In the genomic region with DNA sequence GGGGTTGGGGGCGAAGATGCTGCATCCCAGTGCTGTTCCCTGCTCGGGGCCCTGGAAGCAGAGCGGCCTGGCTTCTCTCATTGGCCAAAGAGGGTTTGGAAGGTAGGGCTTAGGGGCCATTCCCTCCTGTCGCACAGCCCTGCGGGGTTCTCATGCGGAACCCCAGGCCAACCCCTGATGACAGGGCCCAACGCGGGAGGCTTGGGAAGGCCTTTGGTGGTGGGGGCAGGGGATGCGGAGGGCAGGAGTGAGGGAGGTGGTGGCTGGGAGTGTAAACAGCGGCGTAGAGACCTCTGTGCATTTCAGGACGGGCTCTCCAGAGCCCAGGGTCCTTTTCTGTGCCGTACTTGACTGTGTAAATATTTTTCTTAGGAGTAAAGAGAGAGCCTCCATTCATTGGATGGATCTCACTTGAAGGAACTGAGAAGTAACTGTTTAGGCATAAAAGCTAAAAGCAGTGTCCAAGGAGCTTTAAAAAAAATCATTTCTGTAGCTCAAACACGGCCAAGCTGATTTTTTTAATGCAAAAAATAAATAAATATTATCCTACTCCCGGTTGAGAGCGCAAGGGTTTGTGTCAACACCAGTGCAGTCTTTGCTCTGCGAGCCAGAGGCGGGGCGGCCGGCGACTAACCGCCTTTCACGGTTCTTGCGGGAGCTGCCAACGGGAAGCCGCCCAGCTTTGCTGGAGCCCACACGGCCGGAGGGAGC, we compare ENCODE assay signal across 1 cellular context.
TF ChIP-seq lines count a peak whose summit lies in the region.

No MANE protein-coding gene starts in this region.

TF ChIP-seq in HepG2, 621 proteins besides CTCF, POLR2A, EP300 and RAD21 (continued from another document and continues in another):
- TF ChIP-seq, protein P1, sequence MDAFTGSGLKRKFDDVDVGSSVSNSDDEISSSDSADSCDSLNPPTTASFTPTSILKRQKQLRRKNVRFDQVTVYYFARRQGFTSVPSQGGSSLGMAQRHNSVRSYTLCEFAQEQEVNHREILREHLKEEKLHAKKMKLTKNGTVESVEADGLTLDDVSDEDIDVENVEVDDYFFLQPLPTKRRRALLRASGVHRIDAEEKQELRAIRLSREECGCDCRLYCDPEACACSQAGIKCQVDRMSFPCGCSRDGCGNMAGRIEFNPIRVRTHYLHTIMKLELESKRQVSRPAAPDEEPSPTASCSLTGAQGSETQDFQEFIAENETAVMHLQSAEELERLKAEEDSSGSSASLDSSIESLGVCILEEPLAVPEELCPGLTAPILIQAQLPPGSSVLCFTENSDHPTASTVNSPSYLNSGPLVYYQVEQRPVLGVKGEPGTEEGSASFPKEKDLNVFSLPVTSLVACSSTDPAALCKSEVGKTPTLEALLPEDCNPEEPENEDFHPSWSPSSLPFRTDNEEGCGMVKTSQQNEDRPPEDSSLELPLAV (CRISPR knock-in tag; conservative IDR thresholded peaks at IDR 0.05; ENCODE audit: low read depth), result no peak
- peak; percentile 27; the same call in 1 of the 2 replicates for TF ChIP-seq HDAC1 (CRISPR knock-in tag; IDR thresholded peaks at IDR 0.05)
- TF ChIP-seq ZNF543 (CRISPR knock-in tag; IDR thresholded peaks at IDR 0.05), result no peak
- TF ChIP-seq DMAP1 (CRISPR knock-in tag; IDR thresholded peaks at IDR 0.05), result no peak
- TF ChIP-seq ZNF549 (CRISPR knock-in tag; IDR thresholded peaks at IDR 0.05), result no peak
- TF ChIP-seq ZNF333 (CRISPR knock-in tag; IDR thresholded peaks at IDR 0.05; ENCODE audit: borderline replicate concordance), result no peak
- no peak for TF ChIP-seq STAT5B (CRISPR knock-in tag; IDR thresholded peaks at IDR 0.05)
- peak; percentile 41 for TF ChIP-seq HDAC2 (CRISPR knock-in tag; IDR thresholded peaks at IDR 0.05)
- no peak for TF ChIP-seq ATM (IDR thresholded peaks at IDR 0.05; ENCODE audit: borderline replicate concordance)
- TF ChIP-seq HOXA3 (CRISPR knock-in tag; IDR thresholded peaks at IDR 0.05), result peak; percentile 59
- TF ChIP-seq ZFP36L1 (CRISPR knock-in tag; IDR thresholded peaks at IDR 0.05), result no peak
- TF ChIP-seq ZNF3 (CRISPR knock-in tag; IDR thresholded peaks at IDR 0.05), result no peak
- 0 out of 2 replicates have a peak, but pooled peaks have one; percentile 9 for TF ChIP-seq FOSL1 (CRISPR knock-in tag; IDR thresholded peaks at IDR 0.05; ENCODE audit: borderline replicate concordance)
- TF ChIP-seq, protein P2, sequence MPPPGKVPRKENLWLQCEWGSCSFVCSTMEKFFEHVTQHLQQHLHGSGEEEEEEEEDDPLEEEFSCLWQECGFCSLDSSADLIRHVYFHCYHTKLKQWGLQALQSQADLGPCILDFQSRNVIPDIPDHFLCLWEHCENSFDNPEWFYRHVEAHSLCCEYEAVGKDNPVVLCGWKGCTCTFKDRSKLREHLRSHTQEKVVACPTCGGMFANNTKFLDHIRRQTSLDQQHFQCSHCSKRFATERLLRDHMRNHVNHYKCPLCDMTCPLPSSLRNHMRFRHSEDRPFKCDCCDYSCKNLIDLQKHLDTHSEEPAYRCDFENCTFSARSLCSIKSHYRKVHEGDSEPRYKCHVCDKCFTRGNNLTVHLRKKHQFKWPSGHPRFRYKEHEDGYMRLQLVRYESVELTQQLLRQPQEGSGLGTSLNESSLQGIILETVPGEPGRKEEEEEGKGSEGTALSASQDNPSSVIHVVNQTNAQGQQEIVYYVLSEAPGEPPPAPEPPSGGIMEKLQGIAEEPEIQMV (CRISPR knock-in tag; IDR thresholded peaks at IDR 0.05; ENCODE audit: low read depth), result no peak
- TF ChIP-seq JDP2 (CRISPR knock-in tag; IDR thresholded peaks at IDR 0.05; ENCODE audit: borderline replicate concordance), result no peak
- no peak for TF ChIP-seq ZNF326 (CRISPR knock-in tag; IDR thresholded peaks at IDR 0.05; ENCODE audit: borderline replicate concordance)
- TF ChIP-seq ZNF777 (CRISPR knock-in tag; IDR thresholded peaks at IDR 0.05), result no peak
- TF ChIP-seq ZNF513 (CRISPR knock-in tag; conservative IDR thresholded peaks at IDR 0.05), result no peak
- no peak for TF ChIP-seq ZNF615 (CRISPR knock-in tag; IDR thresholded peaks at IDR 0.05; ENCODE audit: borderline replicate concordance)
- TF ChIP-seq TEAD2 (CRISPR knock-in tag; IDR thresholded peaks at IDR 0.05), result no peak
- peak; percentile 80 for TF ChIP-seq ZNF605 (CRISPR knock-in tag; IDR thresholded peaks at IDR 0.05)
- TF ChIP-seq PHB2 (IDR thresholded peaks at IDR 0.05; ENCODE audit: partially characterized antibody), result no peak
- peak; percentile 22 for TF ChIP-seq ELF3 (CRISPR knock-in tag; IDR thresholded peaks at IDR 0.05)
- TF ChIP-seq HMGA1 (CRISPR knock-in tag; conservative IDR thresholded peaks at IDR 0.05), result no peak
- TF ChIP-seq SIN3B (IDR thresholded peaks at IDR 0.05; ENCODE audit: low read length), result no peak
- no peak for TF ChIP-seq ZNF10 (CRISPR knock-in tag; IDR thresholded peaks at IDR 0.05; ENCODE audit: borderline replicate concordance, low read depth)
- TF ChIP-seq ZSCAN9 (CRISPR knock-in tag; IDR thresholded peaks at IDR 0.05; ENCODE audit: borderline replicate concordance), result no peak
- TF ChIP-seq, protein P3, sequence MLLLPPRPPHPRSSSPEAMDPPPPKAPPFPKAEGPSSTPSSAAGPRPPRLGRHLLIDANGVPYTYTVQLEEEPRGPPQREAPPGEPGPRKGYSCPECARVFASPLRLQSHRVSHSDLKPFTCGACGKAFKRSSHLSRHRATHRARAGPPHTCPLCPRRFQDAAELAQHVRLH (CRISPR knock-in tag; IDR thresholded peaks at IDR 0.05; ENCODE audit: borderline replicate concordance, low read depth), result peak; percentile 62; the same call in 1 of the 2 replicates
- no peak for TF ChIP-seq ETV5 (CRISPR knock-in tag; IDR thresholded peaks at IDR 0.05; ENCODE audit: borderline replicate concordance)
- TF ChIP-seq BRD4 (CRISPR knock-in tag; IDR thresholded peaks at IDR 0.05), result peak; percentile 21; the same call in 1 of the 2 replicates
- TF ChIP-seq, protein P4, sequence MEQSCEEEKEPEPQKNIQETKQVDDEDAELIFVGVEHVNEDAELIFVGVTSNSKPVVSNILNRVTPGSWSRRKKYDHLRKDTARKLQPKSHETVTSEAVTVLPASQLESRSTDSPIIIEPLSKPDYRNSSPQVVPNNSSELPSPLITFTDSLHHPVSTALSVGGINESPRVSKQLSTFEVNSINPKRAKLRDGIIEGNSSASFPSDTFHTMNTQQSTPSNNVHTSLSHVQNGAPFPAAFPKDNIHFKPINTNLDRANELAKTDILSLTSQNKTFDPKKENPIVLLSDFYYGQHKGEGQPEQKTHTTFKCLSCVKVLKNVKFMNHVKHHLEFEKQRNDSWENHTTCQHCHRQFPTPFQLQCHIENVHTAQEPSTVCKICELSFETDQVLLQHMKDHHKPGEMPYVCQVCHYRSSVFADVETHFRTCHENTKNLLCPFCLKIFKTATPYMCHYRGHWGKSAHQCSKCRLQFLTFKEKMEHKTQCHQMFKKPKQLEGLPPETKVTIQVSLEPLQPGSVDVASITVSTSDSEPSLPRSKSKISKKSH (CRISPR knock-in tag; IDR thresholded peaks at IDR 0.05; ENCODE audit: borderline replicate concordance), result peak; percentile 34; the same call in 1 of the 2 replicates
- 0 out of 2 replicates have a peak, but pooled peaks have one; percentile 9 for TF ChIP-seq AKAP8 (CRISPR knock-in tag; IDR thresholded peaks at IDR 0.05)
- TF ChIP-seq FLYWCH1 (CRISPR knock-in tag; IDR thresholded peaks at IDR 0.05), result no peak
- no peak for TF ChIP-seq TOE1 (CRISPR knock-in tag; IDR thresholded peaks at IDR 0.05)
- TF ChIP-seq PHF5A (CRISPR knock-in tag; IDR thresholded peaks at IDR 0.05; ENCODE audit: low read depth, unreplicated experiment), result no peak
- TF ChIP-seq ATF6 (CRISPR knock-in tag; conservative IDR thresholded peaks at IDR 0.05), result no peak
- peak; percentile 13; the same call in 1 of the 2 replicates for TF ChIP-seq RXRA (CRISPR knock-in tag; IDR thresholded peaks at IDR 0.05)
- no peak for TF ChIP-seq POLR2AphosphoS2 (IDR thresholded peaks at IDR 0.05; ENCODE audit: low read depth, low read length)
- no peak for TF ChIP-seq IRX3 (CRISPR knock-in tag; IDR thresholded peaks at IDR 0.05; ENCODE audit: borderline replicate concordance, low read depth)
- no peak for TF ChIP-seq AGO2 (optimal IDR thresholded peaks at IDR 0.05; ENCODE audit: low read depth, low read length)
- no peak for TF ChIP-seq LCORL (IDR thresholded peaks at IDR 0.05)
- TF ChIP-seq LCORL (CRISPR knock-in tag; IDR thresholded peaks at IDR 0.05), result peak; percentile 73
- no peak for TF ChIP-seq RBAK (CRISPR knock-in tag; IDR thresholded peaks at IDR 0.05)
- no peak for TF ChIP-seq KAT7 (CRISPR knock-in tag; IDR thresholded peaks at IDR 0.05; ENCODE audit: borderline replicate concordance)
- no peak for TF ChIP-seq SNRNP70 (IDR thresholded peaks at IDR 0.05; ENCODE audit: low read depth, low read length)
- no peak for TF ChIP-seq ZFYVE20 (CRISPR knock-in tag; IDR thresholded peaks at IDR 0.05; ENCODE audit: borderline replicate concordance, low read depth)
- no peak for TF ChIP-seq TP53 (CRISPR knock-in tag; conservative IDR thresholded peaks at IDR 0.05)
- peak; percentile 66 for TF ChIP-seq GATAD2A (CRISPR knock-in tag; IDR thresholded peaks at IDR 0.05)
- TF ChIP-seq ZNF747 (CRISPR knock-in tag; IDR thresholded peaks at IDR 0.05; ENCODE audit: borderline replicate concordance), result 0 out of 2 replicates have a peak, but pooled peaks have one; percentile 30
- TF ChIP-seq ZNF230 (CRISPR knock-in tag; IDR thresholded peaks at IDR 0.05), result 0 out of 2 replicates have a peak, but pooled peaks have one; percentile 20
- peak; percentile 80 for TF ChIP-seq ZSCAN25 (CRISPR knock-in tag; IDR thresholded peaks at IDR 0.05)
- TF ChIP-seq, protein P5, sequence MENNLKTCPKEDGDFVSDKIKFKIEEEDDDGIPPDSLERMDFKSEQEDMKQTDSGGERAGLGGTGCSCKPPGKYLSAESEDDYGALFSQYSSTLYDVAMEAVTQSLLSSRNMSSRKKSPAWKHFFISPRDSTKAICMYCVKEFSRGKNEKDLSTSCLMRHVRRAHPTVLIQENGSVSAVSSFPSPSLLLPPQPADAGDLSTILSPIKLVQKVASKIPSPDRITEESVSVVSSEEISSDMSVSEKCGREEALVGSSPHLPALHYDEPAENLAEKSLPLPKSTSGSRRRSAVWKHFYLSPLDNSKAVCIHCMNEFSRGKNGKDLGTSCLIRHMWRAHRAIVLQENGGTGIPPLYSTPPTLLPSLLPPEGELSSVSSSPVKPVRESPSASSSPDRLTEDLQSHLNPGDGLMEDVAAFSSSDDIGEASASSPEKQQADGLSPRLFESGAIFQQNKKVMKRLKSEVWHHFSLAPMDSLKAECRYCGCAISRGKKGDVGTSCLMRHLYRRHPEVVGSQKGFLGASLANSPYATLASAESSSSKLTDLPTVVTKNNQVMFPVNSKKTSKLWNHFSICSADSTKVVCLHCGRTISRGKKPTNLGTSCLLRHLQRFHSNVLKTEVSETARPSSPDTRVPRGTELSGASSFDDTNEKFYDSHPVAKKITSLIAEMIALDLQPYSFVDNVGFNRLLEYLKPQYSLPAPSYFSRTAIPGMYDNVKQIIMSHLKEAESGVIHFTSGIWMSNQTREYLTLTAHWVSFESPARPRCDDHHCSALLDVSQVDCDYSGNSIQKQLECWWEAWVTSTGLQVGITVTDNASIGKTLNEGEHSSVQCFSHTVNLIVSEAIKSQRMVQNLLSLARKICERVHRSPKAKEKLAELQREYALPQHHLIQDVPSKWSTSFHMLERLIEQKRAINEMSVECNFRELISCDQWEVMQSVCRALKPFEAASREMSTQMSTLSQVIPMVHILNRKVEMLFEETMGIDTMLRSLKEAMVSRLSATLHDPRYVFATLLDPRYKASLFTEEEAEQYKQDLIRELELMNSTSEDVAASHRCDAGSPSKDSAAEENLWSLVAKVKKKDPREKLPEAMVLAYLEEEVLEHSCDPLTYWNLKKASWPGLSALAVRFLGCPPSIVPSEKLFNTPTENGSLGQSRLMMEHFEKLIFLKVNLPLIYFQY (CRISPR knock-in tag; IDR thresholded peaks at IDR 0.05; ENCODE audit: borderline replicate concordance), result peak; percentile 23; the same call in 1 of the 2 replicates
- no peak; the same call in 1 of the 2 replicates for TF ChIP-seq FOXJ3 (CRISPR knock-in tag; IDR thresholded peaks at IDR 0.05; ENCODE audit: borderline replicate concordance)
- no peak for TF ChIP-seq ZNF770 (CRISPR knock-in tag; IDR thresholded peaks at IDR 0.05)
- TF ChIP-seq CAMTA2 (CRISPR knock-in tag; IDR thresholded peaks at IDR 0.05; ENCODE audit: borderline replicate concordance), result no peak
- TF ChIP-seq MZF1 (CRISPR knock-in tag; IDR thresholded peaks at IDR 0.05; ENCODE audit: borderline replicate concordance), result no peak
- no peak; the same call in 1 of the 2 replicates for TF ChIP-seq NFKB2 (CRISPR knock-in tag; IDR thresholded peaks at IDR 0.05; ENCODE audit: borderline replicate concordance)
